1 cellular context compared by ENCODE assay signal in the genomic region with DNA sequence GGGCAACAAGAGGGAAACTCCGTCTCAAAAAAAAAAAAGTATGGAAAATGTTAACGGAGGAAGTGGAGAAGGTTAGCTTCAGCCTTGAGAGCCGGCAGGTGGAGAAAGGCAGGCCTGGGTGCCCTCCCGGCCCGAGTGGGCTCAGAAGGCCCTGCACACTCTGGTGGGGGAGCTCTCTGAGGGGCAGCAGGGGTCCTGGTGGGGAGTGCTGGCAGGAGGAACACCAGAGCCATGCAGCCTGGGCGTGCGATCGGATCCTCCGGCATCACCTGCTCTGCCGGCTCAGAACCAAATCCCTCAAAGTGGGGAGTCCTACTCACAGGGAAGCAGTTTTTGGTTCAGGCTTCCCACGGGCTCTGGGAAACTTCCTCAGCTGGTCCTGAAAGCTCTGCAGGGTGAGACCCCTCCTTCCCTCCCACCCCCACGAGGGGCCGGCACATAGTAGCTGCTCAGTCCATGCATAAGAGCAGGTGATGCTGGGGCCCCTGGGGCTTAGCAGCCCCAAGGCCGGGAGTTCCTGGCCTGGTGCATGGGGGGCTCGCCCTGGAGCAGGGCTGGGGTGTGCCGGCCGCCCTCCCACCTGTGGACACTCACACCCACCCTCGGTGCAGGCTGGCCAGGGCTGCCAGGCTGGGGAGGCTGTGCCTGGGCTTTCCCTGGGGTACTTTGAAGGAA.
TF ChIP-seq lines count a peak whose summit lies in the region.

No MANE protein-coding gene starts in this region.

TF ChIP-seq in HepG2, 621 proteins besides CTCF, POLR2A, EP300 and RAD21 (continued from another document and continues in another):
- TF ChIP-seq, protein P1, sequence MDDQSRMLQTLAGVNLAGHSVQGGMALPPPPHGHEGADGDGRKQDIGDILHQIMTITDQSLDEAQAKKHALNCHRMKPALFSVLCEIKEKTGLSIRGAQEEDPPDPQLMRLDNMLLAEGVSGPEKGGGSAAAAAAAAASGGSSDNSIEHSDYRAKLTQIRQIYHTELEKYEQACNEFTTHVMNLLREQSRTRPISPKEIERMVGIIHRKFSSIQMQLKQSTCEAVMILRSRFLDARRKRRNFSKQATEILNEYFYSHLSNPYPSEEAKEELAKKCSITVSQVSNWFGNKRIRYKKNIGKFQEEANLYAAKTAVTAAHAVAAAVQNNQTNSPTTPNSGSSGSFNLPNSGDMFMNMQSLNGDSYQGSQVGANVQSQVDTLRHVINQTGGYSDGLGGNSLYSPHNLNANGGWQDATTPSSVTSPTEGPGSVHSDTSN (CRISPR knock-in tag; IDR thresholded peaks at IDR 0.05; ENCODE audit: borderline replicate concordance) = no peak
- TF ChIP-seq ZNF230 (CRISPR knock-in tag; IDR thresholded peaks at IDR 0.05) = no peak
- TF ChIP-seq, protein P2, sequence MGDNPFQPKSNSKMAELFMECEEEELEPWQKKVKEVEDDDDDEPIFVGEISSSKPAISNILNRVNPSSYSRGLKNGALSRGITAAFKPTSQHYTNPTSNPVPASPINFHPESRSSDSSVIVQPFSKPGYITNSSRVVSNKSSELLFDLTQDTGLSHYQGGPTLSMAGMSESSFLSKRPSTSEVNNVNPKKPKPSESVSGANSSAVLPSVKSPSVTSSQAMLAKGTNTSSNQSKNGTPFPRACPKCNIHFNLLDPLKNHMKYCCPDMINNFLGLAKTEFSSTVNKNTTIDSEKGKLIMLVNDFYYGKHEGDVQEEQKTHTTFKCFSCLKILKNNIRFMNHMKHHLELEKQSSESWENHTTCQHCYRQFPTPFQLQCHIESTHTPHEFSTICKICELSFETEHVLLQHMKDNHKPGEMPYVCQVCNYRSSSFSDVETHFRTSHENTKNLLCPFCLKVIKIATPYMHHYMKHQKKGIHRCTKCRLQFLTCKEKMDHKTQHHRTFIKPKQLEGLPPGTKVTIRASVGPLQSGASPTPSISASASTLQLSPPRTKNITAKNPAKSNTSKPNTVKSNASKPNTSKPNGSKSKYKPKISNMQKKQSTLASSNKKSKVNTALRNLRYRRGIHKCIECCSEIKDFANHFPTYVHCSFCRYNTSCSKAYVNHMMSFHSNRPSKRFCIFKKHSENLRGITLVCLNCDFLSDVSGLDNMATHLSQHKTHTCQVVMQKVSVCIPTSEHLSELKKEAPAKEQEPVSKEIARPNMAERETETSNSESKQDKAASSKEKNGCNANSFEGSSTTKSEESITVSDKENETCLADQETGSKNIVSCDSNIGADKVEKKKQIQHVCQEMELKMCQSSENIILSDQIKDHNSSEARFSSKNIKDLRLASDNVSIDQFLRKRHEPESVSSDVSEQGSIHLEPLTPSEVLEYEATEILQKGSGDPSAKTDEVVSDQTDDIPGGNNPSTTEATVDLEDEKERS (CRISPR knock-in tag; IDR thresholded peaks at IDR 0.05) = peak; percentile 53; the same call in 1 of the 2 replicates
- TF ChIP-seq ZNF670 (CRISPR knock-in tag; IDR thresholded peaks at IDR 0.05; ENCODE audit: borderline replicate concordance) = no peak
- TF ChIP-seq HES4 (CRISPR knock-in tag; IDR thresholded peaks at IDR 0.05; ENCODE audit: borderline replicate concordance) = 0 out of 2 replicates have a peak, but pooled peaks have one; percentile 66
- no peak for TF ChIP-seq ZNF225 (CRISPR knock-in tag; IDR thresholded peaks at IDR 0.05)
- no peak for TF ChIP-seq PHF20 (CRISPR knock-in tag; IDR thresholded peaks at IDR 0.05)
- no peak for TF ChIP-seq BORCS8-MEF2B (CRISPR knock-in tag; IDR thresholded peaks at IDR 0.05)
- TF ChIP-seq, protein P3, sequence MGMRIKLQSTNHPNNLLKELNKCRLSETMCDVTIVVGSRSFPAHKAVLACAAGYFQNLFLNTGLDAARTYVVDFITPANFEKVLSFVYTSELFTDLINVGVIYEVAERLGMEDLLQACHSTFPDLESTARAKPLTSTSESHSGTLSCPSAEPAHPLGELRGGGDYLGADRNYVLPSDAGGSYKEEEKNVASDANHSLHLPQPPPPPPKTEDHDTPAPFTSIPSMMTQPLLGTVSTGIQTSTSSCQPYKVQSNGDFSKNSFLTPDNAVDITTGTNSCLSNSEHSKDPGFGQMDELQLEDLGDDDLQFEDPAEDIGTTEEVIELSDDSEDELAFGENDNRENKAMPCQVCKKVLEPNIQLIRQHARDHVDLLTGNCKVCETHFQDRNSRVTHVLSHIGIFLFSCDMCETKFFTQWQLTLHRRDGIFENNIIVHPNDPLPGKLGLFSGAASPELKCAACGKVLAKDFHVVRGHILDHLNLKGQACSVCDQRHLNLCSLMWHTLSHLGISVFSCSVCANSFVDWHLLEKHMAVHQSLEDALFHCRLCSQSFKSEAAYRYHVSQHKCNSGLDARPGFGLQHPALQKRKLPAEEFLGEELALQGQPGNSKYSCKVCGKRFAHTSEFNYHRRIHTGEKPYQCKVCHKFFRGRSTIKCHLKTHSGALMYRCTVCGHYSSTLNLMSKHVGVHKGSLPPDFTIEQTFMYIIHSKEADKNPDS (CRISPR knock-in tag; IDR thresholded peaks at IDR 0.05) = no peak
- TF ChIP-seq, protein P4, sequence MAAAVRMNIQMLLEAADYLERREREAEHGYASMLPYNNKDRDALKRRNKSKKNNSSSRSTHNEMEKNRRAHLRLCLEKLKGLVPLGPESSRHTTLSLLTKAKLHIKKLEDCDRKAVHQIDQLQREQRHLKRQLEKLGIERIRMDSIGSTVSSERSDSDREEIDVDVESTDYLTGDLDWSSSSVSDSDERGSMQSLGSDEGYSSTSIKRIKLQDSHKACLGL (CRISPR knock-in tag; IDR thresholded peaks at IDR 0.05) = peak; percentile 39; the same call in 1 of the 2 replicates
- TF ChIP-seq KDM3A (CRISPR knock-in tag; IDR thresholded peaks at IDR 0.05; ENCODE audit: low read depth) = no peak
- no peak for TF ChIP-seq TOPORS (CRISPR knock-in tag; IDR thresholded peaks at IDR 0.05)
- TF ChIP-seq, protein P5, sequence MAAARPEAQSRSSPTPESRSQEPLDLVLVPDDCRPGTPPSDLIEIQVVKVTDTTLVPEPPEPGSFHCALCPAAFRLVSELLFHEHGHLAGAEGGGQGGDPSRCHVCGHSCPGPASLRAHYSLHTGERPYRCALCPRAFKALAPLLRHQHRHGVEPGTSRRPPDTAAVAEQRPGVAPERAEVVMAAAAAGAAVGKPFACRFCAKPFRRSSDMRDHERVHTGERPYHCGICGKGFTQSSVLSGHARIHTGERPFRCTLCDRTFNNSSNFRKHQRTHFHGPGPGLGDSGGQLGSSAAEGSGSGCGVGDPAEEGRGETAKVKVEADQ (CRISPR knock-in tag; IDR thresholded peaks at IDR 0.05; ENCODE audit: borderline replicate concordance) = no peak
- TF ChIP-seq, protein P6, sequence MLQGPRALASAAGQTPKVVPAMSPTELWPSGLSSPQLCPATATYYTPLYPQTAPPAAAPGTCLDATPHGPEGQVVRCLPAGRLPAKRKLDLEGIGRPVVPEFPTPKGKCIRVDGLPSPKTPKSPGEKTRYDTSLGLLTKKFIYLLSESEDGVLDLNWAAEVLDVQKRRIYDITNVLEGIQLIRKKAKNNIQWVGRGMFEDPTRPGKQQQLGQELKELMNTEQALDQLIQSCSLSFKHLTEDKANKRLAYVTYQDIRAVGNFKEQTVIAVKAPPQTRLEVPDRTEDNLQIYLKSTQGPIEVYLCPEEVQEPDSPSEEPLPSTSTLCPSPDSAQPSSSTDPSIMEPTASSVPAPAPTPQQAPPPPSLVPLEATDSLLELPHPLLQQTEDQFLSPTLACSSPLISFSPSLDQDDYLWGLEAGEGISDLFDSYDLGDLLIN (CRISPR knock-in tag; IDR thresholded peaks at IDR 0.05; ENCODE audit: borderline replicate concordance) = no peak
- TF ChIP-seq WIZ (CRISPR knock-in tag; IDR thresholded peaks at IDR 0.05) = no peak
- no peak for TF ChIP-seq PCBP1 (IDR thresholded peaks at IDR 0.05; ENCODE audit: borderline replicate concordance, low read depth, low read length)
- TF ChIP-seq, protein P7, sequence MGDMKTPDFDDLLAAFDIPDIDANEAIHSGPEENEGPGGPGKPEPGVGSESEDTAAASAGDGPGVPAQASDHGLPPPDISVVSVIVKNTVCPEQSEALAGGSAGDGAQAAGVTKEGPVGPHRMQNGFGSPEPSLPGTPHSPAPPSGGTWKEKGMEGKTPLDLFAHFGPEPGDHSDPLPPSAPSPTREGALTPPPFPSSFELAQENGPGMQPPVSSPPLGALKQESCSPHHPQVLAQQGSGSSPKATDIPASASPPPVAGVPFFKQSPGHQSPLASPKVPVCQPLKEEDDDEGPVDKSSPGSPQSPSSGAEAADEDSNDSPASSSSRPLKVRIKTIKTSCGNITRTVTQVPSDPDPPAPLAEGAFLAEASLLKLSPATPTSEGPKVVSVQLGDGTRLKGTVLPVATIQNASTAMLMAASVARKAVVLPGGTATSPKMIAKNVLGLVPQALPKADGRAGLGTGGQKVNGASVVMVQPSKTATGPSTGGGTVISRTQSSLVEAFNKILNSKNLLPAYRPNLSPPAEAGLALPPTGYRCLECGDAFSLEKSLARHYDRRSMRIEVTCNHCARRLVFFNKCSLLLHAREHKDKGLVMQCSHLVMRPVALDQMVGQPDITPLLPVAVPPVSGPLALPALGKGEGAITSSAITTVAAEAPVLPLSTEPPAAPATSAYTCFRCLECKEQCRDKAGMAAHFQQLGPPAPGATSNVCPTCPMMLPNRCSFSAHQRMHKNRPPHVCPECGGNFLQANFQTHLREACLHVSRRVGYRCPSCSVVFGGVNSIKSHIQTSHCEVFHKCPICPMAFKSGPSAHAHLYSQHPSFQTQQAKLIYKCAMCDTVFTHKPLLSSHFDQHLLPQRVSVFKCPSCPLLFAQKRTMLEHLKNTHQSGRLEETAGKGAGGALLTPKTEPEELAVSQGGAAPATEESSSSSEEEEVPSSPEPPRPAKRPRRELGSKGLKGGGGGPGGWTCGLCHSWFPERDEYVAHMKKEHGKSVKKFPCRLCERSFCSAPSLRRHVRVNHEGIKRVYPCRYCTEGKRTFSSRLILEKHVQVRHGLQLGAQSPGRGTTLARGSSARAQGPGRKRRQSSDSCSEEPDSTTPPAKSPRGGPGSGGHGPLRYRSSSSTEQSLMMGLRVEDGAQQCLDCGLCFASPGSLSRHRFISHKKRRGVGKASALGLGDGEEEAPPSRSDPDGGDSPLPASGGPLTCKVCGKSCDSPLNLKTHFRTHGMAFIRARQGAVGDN (CRISPR knock-in tag; IDR thresholded peaks at IDR 0.05) = peak; percentile 31; the same call in 1 of the 2 replicates
- TF ChIP-seq SP140L (CRISPR knock-in tag; IDR thresholded peaks at IDR 0.05; ENCODE audit: borderline replicate concordance) = no peak
- TF ChIP-seq, protein P8, sequence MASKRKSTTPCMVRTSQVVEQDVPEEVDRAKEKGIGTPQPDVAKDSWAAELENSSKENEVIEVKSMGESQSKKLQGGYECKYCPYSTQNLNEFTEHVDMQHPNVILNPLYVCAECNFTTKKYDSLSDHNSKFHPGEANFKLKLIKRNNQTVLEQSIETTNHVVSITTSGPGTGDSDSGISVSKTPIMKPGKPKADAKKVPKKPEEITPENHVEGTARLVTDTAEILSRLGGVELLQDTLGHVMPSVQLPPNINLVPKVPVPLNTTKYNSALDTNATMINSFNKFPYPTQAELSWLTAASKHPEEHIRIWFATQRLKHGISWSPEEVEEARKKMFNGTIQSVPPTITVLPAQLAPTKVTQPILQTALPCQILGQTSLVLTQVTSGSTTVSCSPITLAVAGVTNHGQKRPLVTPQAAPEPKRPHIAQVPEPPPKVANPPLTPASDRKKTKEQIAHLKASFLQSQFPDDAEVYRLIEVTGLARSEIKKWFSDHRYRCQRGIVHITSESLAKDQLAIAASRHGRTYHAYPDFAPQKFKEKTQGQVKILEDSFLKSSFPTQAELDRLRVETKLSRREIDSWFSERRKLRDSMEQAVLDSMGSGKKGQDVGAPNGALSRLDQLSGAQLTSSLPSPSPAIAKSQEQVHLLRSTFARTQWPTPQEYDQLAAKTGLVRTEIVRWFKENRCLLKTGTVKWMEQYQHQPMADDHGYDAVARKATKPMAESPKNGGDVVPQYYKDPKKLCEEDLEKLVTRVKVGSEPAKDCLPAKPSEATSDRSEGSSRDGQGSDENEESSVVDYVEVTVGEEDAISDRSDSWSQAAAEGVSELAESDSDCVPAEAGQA (IDR thresholded peaks at IDR 0.05; ENCODE audit: low read depth) = no peak; the same call in 1 of the 2 replicates
- TF ChIP-seq, protein P8 (CRISPR knock-in tag; IDR thresholded peaks at IDR 0.05; ENCODE audit: borderline replicate concordance) = no peak
- no peak for TF ChIP-seq RFX1 (IDR thresholded peaks at IDR 0.05)
- no peak for TF ChIP-seq ZNF724P (CRISPR knock-in tag; IDR thresholded peaks at IDR 0.05; ENCODE audit: borderline replicate concordance)
- TF ChIP-seq, protein P9, sequence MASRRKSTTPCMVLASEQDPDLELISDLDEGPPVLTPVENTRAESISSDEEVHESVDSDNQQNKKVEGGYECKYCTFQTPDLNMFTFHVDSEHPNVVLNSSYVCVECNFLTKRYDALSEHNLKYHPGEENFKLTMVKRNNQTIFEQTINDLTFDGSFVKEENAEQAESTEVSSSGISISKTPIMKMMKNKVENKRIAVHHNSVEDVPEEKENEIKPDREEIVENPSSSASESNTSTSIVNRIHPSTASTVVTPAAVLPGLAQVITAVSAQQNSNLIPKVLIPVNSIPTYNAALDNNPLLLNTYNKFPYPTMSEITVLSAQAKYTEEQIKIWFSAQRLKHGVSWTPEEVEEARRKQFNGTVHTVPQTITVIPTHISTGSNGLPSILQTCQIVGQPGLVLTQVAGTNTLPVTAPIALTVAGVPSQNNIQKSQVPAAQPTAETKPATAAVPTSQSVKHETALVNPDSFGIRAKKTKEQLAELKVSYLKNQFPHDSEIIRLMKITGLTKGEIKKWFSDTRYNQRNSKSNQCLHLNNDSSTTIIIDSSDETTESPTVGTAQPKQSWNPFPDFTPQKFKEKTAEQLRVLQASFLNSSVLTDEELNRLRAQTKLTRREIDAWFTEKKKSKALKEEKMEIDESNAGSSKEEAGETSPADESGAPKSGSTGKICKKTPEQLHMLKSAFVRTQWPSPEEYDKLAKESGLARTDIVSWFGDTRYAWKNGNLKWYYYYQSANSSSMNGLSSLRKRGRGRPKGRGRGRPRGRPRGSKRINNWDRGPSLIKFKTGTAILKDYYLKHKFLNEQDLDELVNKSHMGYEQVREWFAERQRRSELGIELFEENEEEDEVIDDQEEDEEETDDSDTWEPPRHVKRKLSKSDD (CRISPR knock-in tag; IDR thresholded peaks at IDR 0.05; ENCODE audit: low read depth) = no peak
